In the genomic region with DNA sequence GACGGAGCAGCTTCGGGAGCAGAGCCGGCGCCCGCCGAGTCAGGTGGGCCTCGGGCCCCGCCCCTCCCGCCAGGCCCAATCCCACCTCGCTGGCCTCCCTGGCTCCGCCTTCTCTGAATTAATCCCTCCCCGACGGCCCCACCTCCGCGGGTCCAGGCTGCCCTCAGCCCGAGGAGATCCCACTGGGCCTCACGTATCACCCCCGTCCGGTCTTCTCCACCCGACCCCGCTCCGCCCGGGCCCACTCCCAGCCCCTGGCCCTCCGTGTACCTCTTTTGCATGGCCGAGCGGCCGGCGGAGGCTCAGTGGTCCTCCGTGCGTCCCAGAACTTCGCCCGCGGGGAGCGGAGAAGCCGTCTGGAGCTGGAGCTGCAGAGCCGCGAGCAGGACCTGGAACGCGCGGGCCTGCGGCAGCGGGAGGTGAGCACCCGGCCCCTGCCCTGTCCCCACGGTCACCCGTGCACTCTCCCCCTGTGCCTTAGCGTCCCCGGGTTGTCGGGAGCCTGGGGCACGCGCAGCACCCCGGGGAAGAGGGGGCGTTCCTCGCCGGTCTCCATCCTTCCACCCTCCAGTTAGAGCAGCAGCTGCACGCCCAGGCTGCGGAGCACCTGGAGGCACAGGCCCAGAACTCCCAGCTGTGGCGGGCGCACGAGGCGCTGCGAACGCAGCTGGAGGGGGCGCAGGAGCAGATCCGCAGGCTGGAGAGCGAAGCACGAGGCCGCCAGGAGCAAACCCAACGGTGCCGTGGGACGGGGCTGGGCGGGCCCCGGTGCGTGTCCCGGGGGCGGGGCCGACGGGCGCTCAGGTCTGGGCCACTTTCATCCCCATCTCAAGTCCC, we compare ENCODE assay signal across 8 cellular contexts. TPM values are rescaled to one million over a fixed set of nuclear protein-coding genes. Genes with fewer than 3 reads are reported as not detected.
A peak's percentile ranks its signal among the peaks of the same experiment; 100 is the strongest.
DNase-seq lines count a peak whose midpoint lies in the region; TF ChIP-seq lines count a peak whose summit lies in the region.

No MANE protein-coding gene starts in this region.

- H3K36me3 ChIP-seq in HUES6 (ENCODE audit: control insufficient read depth, insufficient read depth, low read length): no peaks in the 10 kb centered on the region
- no peaks in the 10 kb centered on the region for H3K36me3 ChIP-seq in iPS-18a (ENCODE audit: control insufficient read depth, low read depth, low read length)
- H3K36me3 ChIP-seq in spleen: peaks cover 0 to 4% (median 0%) of the 10 kb centered on the region in 6 donors

- no peaks in the 10 kb centered on the region for H3K9me3 Mint-ChIP-seq in brain

- no peak for TF ChIP-seq POLR2A in spleen (IDR thresholded peaks at IDR 0.05)

- DNase-seq in ELF-1 (ENCODE audit: low read depth, low spot score) (peak; percentile 90), T follicular helper cell (ENCODE audit: low read depth) (peak; percentile 33), spleen (peak; percentile 93), MV-4-11 (lab: John Stamatoyannopoulos, UW) (no peak), pons (ENCODE audit: low spot score) (no peak)

- H3K36me3 Mint-ChIP-seq in brain: no peaks in the 10 kb centered on the region

- peaks cover 56% of the 10 kb centered on the region for H3K4me1 Mint-ChIP-seq in brain

- intact Hi-C loops in spleen (cut with DNase I; ENCODE audit: low total_unique reads): no loop called here

- H3K27ac Mint-ChIP-seq in brain: no peak overlapping the region

- H3K9me3 ChIP-seq in HUES6 (ENCODE audit: control insufficient read depth, insufficient read depth, low read depth, low read length): no peaks in the 10 kb centered on the region
- no peaks in the 10 kb centered on the region for H3K9me3 ChIP-seq in iPS-18a (ENCODE audit: control insufficient read depth, low read depth, low read length)
- H3K9me3 ChIP-seq in spleen: no peaks in the 10 kb centered on the region

- peak overlapping the region; percentile 62 for H3K4me3 ChIP-seq in HUES6 (ENCODE audit: low read depth, low read length)
- H3K4me3 ChIP-seq in iPS-18a (ENCODE audit: low read length): peak overlapping the region; percentile 52
- peak overlapping the region; percentile 29 to 74 (median 43) for H3K4me3 ChIP-seq in spleen

- H3K4me1 ChIP-seq in HUES6 (ENCODE audit: control insufficient read depth, insufficient read depth, low read length) (peaks cover 67% of the 10 kb centered on the region), iPS-18a (ENCODE audit: control insufficient read depth, low read depth, low read length) (peaks cover 41% of the 10 kb centered on the region), spleen (peaks cover 59 to 97% (median 92%) of the 10 kb centered on the region in 6 donors)

- peaks cover 70% of the 10 kb centered on the region for H3K27me3 ChIP-seq in HUES6 (ENCODE audit: control insufficient read depth, insufficient read depth, low read length)
- H3K27me3 ChIP-seq in iPS-18a (ENCODE audit: control insufficient read depth, insufficient read depth, low read length): peaks cover 87% of the 10 kb centered on the region
- peaks cover 0 to 88% (median 22%) of the 10 kb centered on the region in 7 donors for H3K27me3 ChIP-seq in spleen (replicated peaks in 1 of 7)

- H3K9ac ChIP-seq in HUES6 (ENCODE audit: low read length): no peak overlapping the region
- H3K9ac ChIP-seq in iPS-18a (ENCODE audit: low read length): no peak overlapping the region

- peak overlapping the region; percentile 56 to 78 (median 76) for H3K4me3 Mint-ChIP-seq in brain

- peaks cover 37% of the 10 kb centered on the region for H3K27me3 Mint-ChIP-seq in brain

- 1 to 8% (median 3%) methylated on average over 39 to 78 of the region's 78 CpGs for WGBS in spleen, 5 donors

- H3K27ac ChIP-seq in HUES6 (ENCODE audit: low read depth, low read length) (no peak overlapping the region), iPS-18a (ENCODE audit: low read length) (no peak overlapping the region), spleen (peak overlapping the region in 5 of 8 donors; percentile 77 to 88 (median 86))

- TF ChIP-seq CTCF in brain (conservative IDR thresholded peaks at IDR 0.05): no peak
- no peak for TF ChIP-seq CTCF in spleen (IDR thresholded peaks at IDR 0.05 in 8 of 11, conservative IDR thresholded peaks at IDR 0.05 in 3 of 11)

RNA-seq across cellular contexts. Expression of gene CD151, which starts 2.2 kb away (rescaled TPM):
- 114 TPM for polyA plus RNA-seq in brain (ENCODE audit: insufficient read depth, low read depth, low replicate concordance)
- 100 to 1,000 TPM in 3 of 7 donors, 10 to 100 TPM in 4; 69.7 to 142 (median 80.1) TPM for total RNA-seq in spleen
- polyA plus RNA-seq in spleen: 100 to 1,000 TPM in 1 of 3 donors, 10 to 100 TPM in 2; 38.0 to 111 (median 82.8) TPM

RNA-seq across cellular contexts. Expression of gene CRACR2B, which starts 2.8 kb away (rescaled TPM):
- 3.1 TPM for polyA plus RNA-seq in brain (ENCODE audit: insufficient read depth, low read depth, low replicate concordance)
- 10 to 100 TPM; 10.2 to 28.0 (median 15.3) TPM for total RNA-seq in spleen
- polyA plus RNA-seq in spleen: 10 to 100 TPM in 2 of 3 donors, 1 to 10 TPM in 1; 6.1 to 34.1 (median 12.6) TPM

RNA-seq across cellular contexts. Expression of gene PNPLA2, which starts 11.8 kb away (rescaled TPM):
- 67.9 TPM for polyA plus RNA-seq in brain (ENCODE audit: insufficient read depth, low read depth, low replicate concordance)
- 100 to 1,000 TPM in 5 of 7 donors, 10 to 100 TPM in 2; 65.8 to 131 (median 113) TPM for total RNA-seq in spleen
- polyA plus RNA-seq in spleen: 100 to 1,000 TPM in 1 of 3 donors, 10 to 100 TPM in 2; 46.3 to 103 (median 75.0) TPM

RNA-seq across cellular contexts. Expression of gene POLR2L, which starts 11.8 kb away (rescaled TPM):
- polyA plus RNA-seq in brain (ENCODE audit: insufficient read depth, low read depth, low replicate concordance): 104 TPM
- 10 to 100 TPM; 24.6 to 95.3 (median 62.5) TPM for total RNA-seq in spleen
- 100 to 1,000 TPM in 1 of 3 donors, 10 to 100 TPM in 2; 55.2 to 131 (median 94.0) TPM for polyA plus RNA-seq in spleen

RNA-seq across cellular contexts. Expression of gene TSPAN4, which starts 12.1 kb away (rescaled TPM):
- polyA plus RNA-seq in brain (ENCODE audit: insufficient read depth, low read depth, low replicate concordance) (23.3 TPM), spleen (10 to 100 TPM; 32.1 to 67.4 (median 52.1) TPM)
- total RNA-seq in spleen: 100 to 1,000 TPM in 5 of 7 donors, 10 to 100 TPM in 2; 91.3 to 140 (median 122) TPM

Comparison
In these comparisons a context has a peak if more than half of its experiments do, and no peak if none do; other contexts are left out.
1. DNase-seq: peak in ELF-1 (single experiment), T follicular helper cell (single experiment) and spleen (single experiment); none in MV-4-11 (single experiment) and pons (single experiment).
2. H3K27ac ChIP-seq: peak in spleen (5 of 8); none in HUES6 (single experiment) and iPS-18a (single experiment).
3. Peak in every context shown above with its lines, with median percentiles within 50 percentile points of each other: H3K4me3 ChIP-seq.